Comparison of ENCODE assay signal across 8 cellular contexts in genomic region chr7:131502810-131503545, GRCh38. TPM values are rescaled to one million over a fixed set of nuclear protein-coding genes. Genes with fewer than 3 reads are reported as not detected.
DNase-seq lines count a peak whose midpoint lies in the region; TF ChIP-seq lines count a peak whose summit lies in the region.

No MANE protein-coding gene starts in this region.

- peaks cover 93% of the 10 kb centered on the region for H3K36me3 Mint-ChIP-seq in endodermal cell (ENCODE audit: low read depth)

- TF ChIP-seq CTCF in endodermal cell (conservative IDR thresholded peaks at IDR 0.05) = no peak

- no peaks in the 10 kb centered on the region for H3K27me3 Mint-ChIP-seq in endodermal cell (ENCODE audit: insufficient read depth)

- H3K9me3 ChIP-seq in endodermal cell (ENCODE audit: control insufficient read depth, low read length) = no peaks in the 10 kb centered on the region

- H3K27me3 ChIP-seq in endodermal cell (ENCODE audit: control insufficient read depth, insufficient read depth, low read length, poor library complexity, severe bottlenecking) = no peaks in the 10 kb centered on the region

- no peak overlapping the region for H3K4me3 ChIP-seq in endodermal cell (ENCODE audit: low read length)

- H3K4me1 Mint-ChIP-seq in endodermal cell = peaks cover 18% of the 10 kb centered on the region

- DNase-seq in COLO829 (ENCODE audit: low spot score) (peak; percentile 53), NCI-H524 (lab: John Stamatoyannopoulos, UW) (peak; percentile 49 to 69), endodermal cell (no peak), midbrain (lab: John Stamatoyannopoulos, UW) (peak; percentile 37), germinal center (ENCODE audit: low spot score) (no peak), DMS79 treated with DMSO at 0.1 percent for 48 hours (lab: John Stamatoyannopoulos, UW) (no peak)
- no peak for DNase-seq in activated CD4-positive, alpha-beta T cell treated with anti-CD3 and anti-CD28 coated beads for 48 hours
- DNase-seq in stimulated activated CD4-positive, alpha-beta T cell treated with anti-CD3 and anti-CD28 coated beads, Interleukin-1b, Interleukin-23, amount 100 ng/mL, for 48 hours = no peak

- H3K27ac Mint-ChIP-seq in endodermal cell = peak overlapping the region; percentile 88

- H3K9ac ChIP-seq in endodermal cell (ENCODE audit: extremely low read depth, low read length, poor library complexity, severe bottlenecking) = no peak overlapping the region

- H3K9me3 Mint-ChIP-seq in endodermal cell = no peaks in the 10 kb centered on the region

- H3K4me3 Mint-ChIP-seq in endodermal cell = no peak overlapping the region

- H3K36me3 ChIP-seq in endodermal cell (ENCODE audit: control insufficient read depth, insufficient read depth, low read length) = peaks cover 96% of the 10 kb centered on the region

- 93 to 97% methylated on average over 10 of the region's 10 CpGs for WGBS in endodermal cell (ENCODE audit: insufficient coverage in 1 of 2, insufficient read length in 1 of 2), 2 experiments

- H3K27ac ChIP-seq in endodermal cell (ENCODE audit: low read depth, low read length) = no peak overlapping the region

- H3K4me1 ChIP-seq in endodermal cell (ENCODE audit: control insufficient read depth, insufficient read depth, low read length) = peaks cover 16% of the 10 kb centered on the region

RNA-seq across cellular contexts. Expression of gene PODXL, which starts 53.5 kb away (rescaled TPM):
- total RNA-seq in endodermal cell = 100 to 1,000 TPM; 523 to 701 TPM
- 279 TPM for polyA plus RNA-seq in endodermal cell (2013, experiment 1 of 2)
- polyA plus RNA-seq in endodermal cell (2013, experiment 2 of 2) = 257 TPM

Comparison
In these comparisons a context has a peak if more than half of its experiments do, and no peak if none do; other contexts are left out.
1. DNase-seq: peak in COLO829 (single experiment), NCI-H524 (2 of 2) and midbrain (single experiment); none in endodermal cell (single experiment), germinal center (single experiment), activated CD4-positive, alpha-beta T cell treated with anti-CD3 and anti-CD28 coated beads for 48 hours (single experiment), DMS79 treated with DMSO at 0.1 percent for 48 hours (single experiment) and stimulated activated CD4-positive, alpha-beta T cell treated with anti-CD3 and anti-CD28 coated beads, Interleukin-1b, Interleukin-23, amount 100 ng/mL, for 48 hours (single experiment).